Comparison of ENCODE assay signal across 24 cellular contexts in the genomic region with DNA sequence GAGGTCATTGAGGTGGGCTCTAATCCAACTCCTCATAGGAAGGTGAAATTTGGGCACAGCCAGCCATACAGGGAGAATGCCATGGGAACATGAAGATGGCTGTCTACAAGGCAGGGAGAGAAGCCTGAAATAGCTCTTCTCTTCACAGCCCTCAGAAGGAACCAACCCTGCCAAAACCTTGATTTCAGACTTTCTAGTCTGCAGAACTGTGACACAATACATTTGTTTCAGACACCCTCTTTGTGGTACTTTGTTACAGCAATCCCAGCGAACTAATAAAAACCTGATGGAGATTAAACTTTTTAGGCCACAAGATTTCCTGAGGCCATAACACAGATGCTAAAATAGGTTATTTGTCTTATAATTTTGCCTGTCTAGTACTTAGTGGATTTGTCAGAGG.
"Had no signal": no experiment of that assay in that cellular context is flagged by ENCODE, and none has a peak within 500 bp of the region (broad histone marks: within the 10 kb centered on the region; RNA-seq: fewer than 3 reads in every experiment).

No MANE protein-coding gene starts in this region.

- H3K4me2 ChIP-seq: neural progenitor cell, smooth muscle cell had no signal

- H3K9me3 ChIP-seq: left ventricle myocardium inferior, neutrophil, ovary, right atrium auricular region, right lobe of liver, tibial nerve, uterus had no signal

- H2AFZ ChIP-seq: neural progenitor cell had no signal

- H3K27ac ChIP-seq: left ventricle myocardium inferior, neural progenitor cell, neutrophil, ovary, right atrium auricular region, right lobe of liver, tibial nerve, uterus had no signal

- H3K36me3 ChIP-seq: left ventricle myocardium inferior, neural progenitor cell, neutrophil, ovary, right atrium auricular region, right lobe of liver, tibial nerve, uterus had no signal

- H3K9ac ChIP-seq: neural progenitor cell had no signal

- DNase-seq: islet precursor cell; left ventricle myocardium inferior; mesendoderm; naive B cell; natural killer cell; nephron progenitor cell; occipital lobe; ovary; right lobe of liver; stimulated activated CD4-positive, alpha-beta T cell treated with anti-CD3 and anti-CD28 coated beads, Interleukin-1b, Interleukin-23, amount 100 ng/mL, for 48 hours; stimulated activated CD4-positive, alpha-beta T cell treated with anti-CD3 and anti-CD28 coated beads, Interleukin-2, amount 100 ng/mL, for 48 hours; stimulated activated CD4-positive, alpha-beta T cell treated with anti-CD3 and anti-CD28 coated beads, Interleukin-4, amount 100 ng/mL, for 4 hours; stimulated activated CD8-positive, alpha-beta memory T cell treated with anti-CD3 and anti-CD28 coated beads, Interleukin-4, amount 100 ng/mL, for 48 hours; stimulated activated naive CD4-positive, alpha-beta T cell treated with Interleukin-2 at 50 U/mL for 16 hours; stimulated activated naive CD8-positive, alpha-beta T cell treated with anti-CD3 and anti-CD28 coated beads, Interleukin-15, amount 100 ng/mL, for 72 hours; substantia nigra; uterus had no signal

- ATAC-seq: natural killer cell; right lobe of liver; stimulated activated memory B cell treated with anti-CD40 and anti-IgM and Interleukin-4, amounts not matched to agents 10 μg/mL and 1 μg/mL and 100 μg/mL, for 72 hours; stimulated activated naive CD8-positive, alpha-beta T cell treated with anti-CD3 and anti-CD28 coated beads, Interleukin-15, amount 100 ng/mL, for 72 hours had no signal

- H3K4me1 ChIP-seq: left ventricle myocardium inferior, neural progenitor cell, right atrium auricular region, right lobe of liver, tibial nerve, uterus had no signal

- H3K27me3 ChIP-seq: neural progenitor cell, neutrophil, ovary, right atrium auricular region, right lobe of liver, tibial nerve, uterus had no signal

- H3K4me3 ChIP-seq: left ventricle myocardium inferior, lung, neural progenitor cell, ovary, right atrium auricular region, right lobe of liver, smooth muscle cell, tibial nerve, uterus had no signal
